ENCODE assay signal across 8 cellular contexts in genomic region chr22:37199839-37200161, GRCh38.
DNase-seq lines count a peak whose midpoint lies in the region; ATAC-seq and TF ChIP-seq lines count a peak whose summit lies in the region.

No MANE protein-coding gene starts in this region.

- no peaks in the 10 kb centered on the region for H3K4me1 ChIP-seq in endocrine pancreas (ENCODE audit: control insufficient read depth, insufficient read depth, low read length)

- no peaks in the 10 kb centered on the region for H3K9me3 ChIP-seq in endocrine pancreas (ENCODE audit: control insufficient read depth, low read length)

- H3K4me3 ChIP-seq in endocrine pancreas (ENCODE audit: control insufficient read depth, insufficient read depth, low read length) (no peak overlapping the region), skeletal muscle cell (ENCODE audit: low read depth, low read length) (peak overlapping the region; percentile 34)

- no peak for ATAC-seq in GM19035 (IDR thresholded peaks at IDR 0.05; ENCODE audit: unreplicated experiment)
- ATAC-seq in GM18520 (IDR thresholded peaks at IDR 0.05; ENCODE audit: unreplicated experiment), result no peak

- CTCF ChIA-PET in GM10248 (lab: Yijun Ruan, JAX), result interaction anchor here (0.7 to 8.1 kb wide), 57 partner anchors 9 to 647 kb away, joined by 3 to 83 read pairs (median 4); partner anchors contain the start of genes C1QTNF6, IFT27, IL2RB and KCTD17

- DNase-seq in GM20000 (ENCODE audit: low spot score) (peak; percentile 53), NCI-H2196 treated with DMSO at 0.1 percent for 48 hours (lab: John Stamatoyannopoulos, UW; ENCODE audit: unreplicated experiment) (peak; percentile 30), skeletal muscle cell (ENCODE audit: low read depth) (no peak), GM10248 (ENCODE audit: extremely low spot score) (no peak)
- no peak for DNase-seq in stimulated activated CD4-positive, alpha-beta T cell treated with anti-CD3 and anti-CD28 coated beads, Interleukin-4, amount 100 ng/mL, for 4 hours

- H3K27me3 ChIP-seq in endocrine pancreas (ENCODE audit: control insufficient read depth, insufficient read depth, low read length), result no peaks in the 10 kb centered on the region

- H3K36me3 ChIP-seq in endocrine pancreas (ENCODE audit: control insufficient read depth, insufficient read depth, low read length), result no peaks in the 10 kb centered on the region

- peak overlapping the region; percentile 96 for H3K9ac ChIP-seq in endocrine pancreas (ENCODE audit: control insufficient read depth, insufficient read depth, low read length)

- POLR2A ChIA-PET in GM10248 (lab: Yijun Ruan, JAX), result interaction anchor here (0.6 to 1.3 kb wide), 2 partner anchors 43 to 285 kb away, joined by 3 read pairs; no protein-coding TSS in a partner anchor

- TF ChIP-seq CTCF in GM20000 (IDR thresholded peaks at IDR 0.05; ENCODE audit: extremely low read depth, missing control alignments) (no peak), GM10248 (IDR thresholded peaks at IDR 0.05; ENCODE audit: control extremely low read depth, extremely low read depth, low read depth, missing control alignments) (no peak)

Comparison
In these comparisons a context has a peak if more than half of its experiments do, and no peak if none do; other contexts are left out.
1. DNase-seq: peak in GM20000 (single experiment) and NCI-H2196 treated with DMSO at 0.1 percent for 48 hours (single experiment); none in skeletal muscle cell (single experiment), GM10248 (single experiment) and stimulated activated CD4-positive, alpha-beta T cell treated with anti-CD3 and anti-CD28 coated beads, Interleukin-4, amount 100 ng/mL, for 4 hours (0 of 2).